Comparison of ENCODE assay signal across 8 cellular contexts in the genomic region with DNA sequence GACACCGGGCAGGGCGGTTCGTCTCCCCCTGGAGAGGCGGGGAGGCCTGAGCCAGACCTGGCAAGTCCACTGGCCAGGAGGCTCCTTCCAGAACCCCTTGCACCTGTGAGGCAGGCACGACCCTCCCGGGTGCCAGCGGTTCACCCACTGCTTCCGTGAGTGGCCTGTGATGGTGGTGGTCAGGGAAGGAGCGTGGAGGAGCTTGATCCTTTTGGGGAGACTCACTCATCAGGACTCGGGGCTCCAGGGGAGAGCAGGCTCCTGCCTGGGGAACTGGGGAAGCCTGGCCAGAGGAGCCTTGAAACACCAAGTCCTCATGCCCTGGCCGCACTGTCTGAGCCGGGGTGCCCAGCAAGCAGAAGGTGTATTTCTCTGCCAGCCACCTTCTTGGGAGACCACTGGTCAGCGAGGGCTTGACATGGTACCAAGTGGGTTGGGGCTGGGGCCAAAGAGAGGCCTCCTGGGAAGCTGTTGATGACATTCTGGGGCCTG. TPM values are rescaled to one million over a fixed set of nuclear protein-coding genes. Genes with fewer than 3 reads are reported as not detected.
A peak's percentile ranks its signal among the peaks of the same experiment; 100 is the strongest.
DNase-seq lines count a peak whose midpoint lies in the region; ATAC-seq, FAIRE-seq and TF ChIP-seq lines count a peak whose summit lies in the region.

No MANE protein-coding gene starts in this region.

- H3K4me1 Mint-ChIP-seq in Caco-2 (ENCODE audit: low read depth, unreplicated experiment) = no peaks in the 10 kb centered on the region

- no peaks in the 10 kb centered on the region for H3F3A ChIP-seq in OCI-LY1 (ENCODE audit: insufficient read depth, low read length)

- H3K9me2 ChIP-seq in OCI-LY1 (ENCODE audit: low read depth, low read length) = no peaks in the 10 kb centered on the region

- POLR2A ChIA-PET in Caco-2 (lab: Charles Lee) (no interaction called here), endothelial cell of umbilical vein (lab: Charles Lee) (no interaction called here)

- TF ChIP-seq CTCF in Caco-2 (IDR thresholded peaks at IDR 0.05; ENCODE audit: insufficient read depth in 1 of 2, low read depth in 1 of 2, low read length in 1 of 2, severe bottlenecking in 1 of 2, unreplicated experiment in 1 of 2) (no peak), OCI-LY1 (IDR thresholded peaks at IDR 0.05; ENCODE audit: low read length) (no peak), endothelial cell of umbilical vein (IDR thresholded peaks at IDR 0.05; ENCODE audit: extremely low read depth in 1 of 2, insufficient read depth in 1 of 2, low read depth in 1 of 2, low read length in 2 of 2) (no peak), ovary (IDR thresholded peaks at IDR 0.05) (no peak)

- peaks cover 30% of the 10 kb centered on the region for H3K36me3 Mint-ChIP-seq in Caco-2 (ENCODE audit: insufficient read depth, unreplicated experiment)

- peak overlapping the region; percentile 60 for H3K9ac ChIP-seq in OCI-LY1 (ENCODE audit: low read length)
- peak overlapping the region; percentile 84 for H3K9ac ChIP-seq in endothelial cell of umbilical vein (replicated peaks; ENCODE audit: extremely low read depth, insufficient read depth, low read length)

- CTCF ChIA-PET in Caco-2 (lab: Charles Lee) = no interaction called here
- CTCF ChIA-PET in endothelial cell of umbilical vein (lab: Charles Lee) = interaction anchor here (1.1 to 1.5 kb wide), 2 partner anchors 46 to 83 kb away, joined by 4 read pairs; a partner anchor contains a TSS

- H3K4me2 ChIP-seq in OCI-LY1 (ENCODE audit: low read length) = peak overlapping the region; percentile 52
- H3K4me2 ChIP-seq in endothelial cell of umbilical vein (ENCODE audit: insufficient read depth, low read length) = peak overlapping the region; percentile 74

- H3K27ac ChIP-seq in OCI-LY1 (ENCODE audit: low read depth, low read length, poor library complexity, severe bottlenecking) = no peak overlapping the region
- peak overlapping the region; percentile 63 for H3K27ac ChIP-seq in endothelial cell of umbilical vein (ENCODE audit: insufficient read depth, low read depth, low read length)
- peak overlapping the region; percentile 60 to 64 for H3K27ac ChIP-seq in ovary

- no peak for TF ChIP-seq POLR2A in endothelial cell of umbilical vein (IDR thresholded peaks at IDR 0.05; ENCODE audit: low read depth, low read length)
- no peak for TF ChIP-seq POLR2A in ovary (IDR thresholded peaks at IDR 0.05)

- peak overlapping the region; percentile 88 for H3K4me3 Mint-ChIP-seq in Caco-2 (ENCODE audit: unreplicated experiment)

- H2AFZ ChIP-seq in OCI-LY1 (ENCODE audit: low read length) (no peak overlapping the region), endothelial cell of umbilical vein (ENCODE audit: low read depth, low read length) (no peak overlapping the region)

- H4K20me1 ChIP-seq in OCI-LY1 (ENCODE audit: insufficient read depth, low read length) (no peaks in the 10 kb centered on the region), endothelial cell of umbilical vein (replicated peaks; ENCODE audit: control insufficient read depth, extremely low read depth, insufficient read depth, low read length) (no peaks in the 10 kb centered on the region)

- no peaks in the 10 kb centered on the region for H3K27me3 Mint-ChIP-seq in Caco-2 (ENCODE audit: insufficient read depth, unreplicated experiment)

- H3K27me3 ChIP-seq in Caco-2 (replicated peaks; ENCODE audit: control insufficient read depth, insufficient read depth, low read length) = no peaks in the 10 kb centered on the region
- no peaks in the 10 kb centered on the region for H3K27me3 ChIP-seq in OCI-LY1 (ENCODE audit: insufficient read depth, low read length)
- H3K27me3 ChIP-seq in endothelial cell of umbilical vein (ENCODE audit: control insufficient read depth in 2 of 2, insufficient read depth in 2 of 2, low read length in 2 of 2) = no peaks in the 10 kb centered on the region
- H3K27me3 ChIP-seq in ovary = no peaks in the 10 kb centered on the region

- DNase-seq in Caco-2 (no peak), endothelial cell of umbilical vein (ENCODE audit: low read depth, low spot score) (no peak), ovary (no peak), DMS79 (lab: John Stamatoyannopoulos, UW) (no peak), NCI-H2196 (lab: John Stamatoyannopoulos, UW; ENCODE audit: unreplicated experiment) (no peak)

- intact Hi-C loops in Caco-2 (cut with micrococcal nuclease; ENCODE audit: unreplicated experiment) (no loop called here), endothelial cell of umbilical vein (cut with micrococcal nuclease) (loop anchor here (5.0 kb wide), 2 partner anchors 32 to 38 kb away; a partner anchor contains a TSS), ovary (cut with DNase I) (no loop called here)

- ATAC-seq in HG02852 (IDR thresholded peaks at IDR 0.05; ENCODE audit: unreplicated experiment) (no peak), GM19467 (IDR thresholded peaks at IDR 0.05; ENCODE audit: unreplicated experiment) (no peak)

- no peak overlapping the region for H3K27ac Mint-ChIP-seq in Caco-2 (ENCODE audit: unreplicated experiment)

- peak overlapping the region; percentile 73 for H3K4me3 ChIP-seq in Caco-2 (ENCODE audit: low read depth, low read length)
- H3K4me3 ChIP-seq in OCI-LY1 (ENCODE audit: low read depth, low read length, poor library complexity, severe bottlenecking) = peak overlapping the region; percentile 60
- peak overlapping the region; percentile 35 to 69 (median 50) for H3K4me3 ChIP-seq in endothelial cell of umbilical vein (replicated peaks in 1 of 3; ENCODE audit: insufficient read depth in 1 of 3, low read depth in 1 of 3, low read length in 3 of 3)
- peak overlapping the region; percentile 47 for H3K4me3 ChIP-seq in ovary

- BruUV-seq in Caco-2 (replicated peaks; lab: Mats Ljungman, UMichigan) = no TSS peak
- no TSS peak for BruUV-seq in endothelial cell of umbilical vein (replicated peaks; lab: Mats Ljungman, UMichigan)

- H3K9me3 ChIP-seq in Caco-2 = no peaks in the 10 kb centered on the region
- no peaks in the 10 kb centered on the region for H3K9me3 ChIP-seq in OCI-LY1 (ENCODE audit: low read length)
- H3K9me3 ChIP-seq in endothelial cell of umbilical vein (replicated peaks; ENCODE audit: control insufficient read depth, insufficient read depth, low read length) = no peaks in the 10 kb centered on the region
- H3K9me3 ChIP-seq in ovary = no peaks in the 10 kb centered on the region

- H3K9me3 Mint-ChIP-seq in Caco-2 (ENCODE audit: unreplicated experiment) = no peaks in the 10 kb centered on the region

- FAIRE-seq in endothelial cell of umbilical vein (lab: Jason Lieb, UNC) = no peak

- no peaks in the 10 kb centered on the region for H3K9me1 ChIP-seq in endothelial cell of umbilical vein (replicated peaks; ENCODE audit: control insufficient read depth, extremely low read depth, insufficient read depth, low read length)

- H3K79me2 ChIP-seq in OCI-LY1 (ENCODE audit: insufficient read depth, low read length) = no peaks in the 10 kb centered on the region
- peaks cover 39% of the 10 kb centered on the region for H3K79me2 ChIP-seq in endothelial cell of umbilical vein (ENCODE audit: control insufficient read depth, insufficient read depth, low read length)

- dilution Hi-C loops in endothelial cell of umbilical vein (cut with MboI; ENCODE audit: extremely low pct_ligation_motif_present, low sequenced_read_pairs) = no loop called here

- WGBS in ovary, 3 donors = 58 to 68% (median 62%) methylated on average over 10 to 13 of the region's 13 CpGs

- H3K36me3 ChIP-seq in Caco-2 (ENCODE audit: control insufficient read depth, insufficient read depth, low read length) (no peaks in the 10 kb centered on the region), OCI-LY1 (ENCODE audit: insufficient read depth, low read length) (peaks cover 20% of the 10 kb centered on the region), endothelial cell of umbilical vein (ENCODE audit: control insufficient read depth in 2 of 2, extremely low read depth in 1 of 2, insufficient read depth in 2 of 2, low read length in 2 of 2) (peaks cover 4 to 44% of the 10 kb centered on the region in 2 experiments), ovary (no peaks in the 10 kb centered on the region)

- H3K4me1 ChIP-seq in Caco-2 = no peaks in the 10 kb centered on the region
- H3K4me1 ChIP-seq in OCI-LY1 (ENCODE audit: insufficient read depth, low read length, severe bottlenecking) = peaks cover 20% of the 10 kb centered on the region
- H3K4me1 ChIP-seq in endothelial cell of umbilical vein (ENCODE audit: control insufficient read depth, extremely low read depth, insufficient read depth, low read length) = peaks cover 8% of the 10 kb centered on the region
- no peaks in the 10 kb centered on the region for H3K4me1 ChIP-seq in ovary (ENCODE audit: insufficient read depth)

- TF ChIP-seq EP300 in ovary (IDR thresholded peaks at IDR 0.05) = no peak

RNA-seq across cellular contexts. Expression of a gene that starts 0.9 kb away (rescaled TPM):
- total RNA-seq in Caco-2 (2022) = 75.9 and 82.3 TPM in 2 replicates
- total RNA-seq in endothelial cell of umbilical vein = 111 and 123 TPM in 2 replicates
- 66.6 and 75.9 TPM in 2 replicates for polyA plus RNA-seq in endothelial cell of umbilical vein
- 102 and 105 TPM in 2 replicates for polyA plus RNA-seq in endothelial cell of umbilical vein (2011; cell fraction: cytosol; rRNA removed)
- polyA plus RNA-seq in endothelial cell of umbilical vein (2011; cell fraction: nucleus; rRNA removed) = 244 and 250 TPM in 2 replicates
- 131 and 172 TPM in 2 replicates for polyA plus RNA-seq in endothelial cell of umbilical vein (2012)
- polyA minus RNA-seq in endothelial cell of umbilical vein = 69.6 and 72.8 TPM in 2 replicates
- 22.5 TPM for polyA minus RNA-seq in endothelial cell of umbilical vein (2011; cell fraction: cytosol; rRNA and poly(A)+ RNA removed)
- polyA minus RNA-seq in endothelial cell of umbilical vein (2011; cell fraction: nucleus; rRNA and poly(A)+ RNA removed) = 39.7 and 43.1 TPM in 2 replicates
- total RNA-seq in ovary = 10 to 100 TPM; 21.3 to 48.9 (median 34.3) TPM
- polyA plus RNA-seq in ovary = 10 to 100 TPM; 41.4 to 42.8 TPM

RNA-seq across cellular contexts. Expression of a gene that starts 7.8 kb away (rescaled TPM):
- total RNA-seq in Caco-2 (2022) (68.7 and 69.5 TPM in 2 replicates), endothelial cell of umbilical vein (128 and 131 TPM in 2 replicates), ovary (100 to 1,000 TPM in 5 of 7 donors, 10 to 100 TPM in 2; 72.8 to 188 (median 139) TPM)
- polyA plus RNA-seq in endothelial cell of umbilical vein (247 and 267 TPM in 2 replicates), ovary (100 to 1,000 TPM; 113 to 116 TPM)
- polyA plus RNA-seq in endothelial cell of umbilical vein (2011; cell fraction: cytosol; rRNA removed) = 167 and 182 TPM in 2 replicates
- 1,001 and 1,020 TPM in 2 replicates for polyA plus RNA-seq in endothelial cell of umbilical vein (2011; cell fraction: nucleus; rRNA removed)
- polyA plus RNA-seq in endothelial cell of umbilical vein (2012) = 130 and 167 TPM in 2 replicates
- 141 and 144 TPM in 2 replicates for polyA minus RNA-seq in endothelial cell of umbilical vein
- polyA minus RNA-seq in endothelial cell of umbilical vein (2011; cell fraction: cytosol; rRNA and poly(A)+ RNA removed) = 29.2 TPM
- polyA minus RNA-seq in endothelial cell of umbilical vein (2011; cell fraction: nucleus; rRNA and poly(A)+ RNA removed) = 114 and 123 TPM in 2 replicates

RNA-seq across cellular contexts. Expression of a gene that starts 13.3 kb away (rescaled TPM):
- total RNA-seq in Caco-2 (2022) = 58.4 and 61.5 TPM in 2 replicates
- 58.3 and 58.6 TPM in 2 replicates for total RNA-seq in endothelial cell of umbilical vein
- polyA plus RNA-seq in endothelial cell of umbilical vein = 56.8 and 63.2 TPM in 2 replicates
- 16.5 and 21.7 TPM in 2 replicates for polyA plus RNA-seq in endothelial cell of umbilical vein (2011; cell fraction: cytosol; rRNA removed)
- 245 and 272 TPM in 2 replicates for polyA plus RNA-seq in endothelial cell of umbilical vein (2011; cell fraction: nucleus; rRNA removed)
- 40.4 and 51.8 TPM in 2 replicates for polyA plus RNA-seq in endothelial cell of umbilical vein (2012)
- polyA minus RNA-seq in endothelial cell of umbilical vein = 79.7 and 86.2 TPM in 2 replicates
- 10.7 TPM for polyA minus RNA-seq in endothelial cell of umbilical vein (2011; cell fraction: cytosol; rRNA and poly(A)+ RNA removed)
- polyA minus RNA-seq in endothelial cell of umbilical vein (2011; cell fraction: nucleus; rRNA and poly(A)+ RNA removed) = 65.9 and 96.1 TPM in 2 replicates
- 100 to 1,000 TPM in 1 of 7 donors, 10 to 100 TPM in 5, 1 to 10 TPM in 1; 9.5 to 118 (median 50.9) TPM for total RNA-seq in ovary
- 10 to 100 TPM; 11.0 to 17.0 TPM for polyA plus RNA-seq in ovary

RNA-seq across cellular contexts. Expression of a gene that starts 16.3 kb away (rescaled TPM):
- total RNA-seq in Caco-2 (2022) (107 and 112 TPM in 2 replicates), endothelial cell of umbilical vein (136 and 145 TPM in 2 replicates), ovary (10 to 100 TPM; 29.6 to 75.9 (median 58.1) TPM)
- polyA plus RNA-seq in endothelial cell of umbilical vein (322 and 393 TPM in 2 replicates), ovary (10 to 100 TPM; 75.2 to 77.8 TPM)
- 180 and 185 TPM in 2 replicates for polyA plus RNA-seq in endothelial cell of umbilical vein (2011; cell fraction: cytosol; rRNA removed)
- 130 and 132 TPM in 2 replicates for polyA plus RNA-seq in endothelial cell of umbilical vein (2011; cell fraction: nucleus; rRNA removed)
- 147 and 167 TPM in 2 replicates for polyA plus RNA-seq in endothelial cell of umbilical vein (2012)
- 155 and 168 TPM in 2 replicates for polyA minus RNA-seq in endothelial cell of umbilical vein
- polyA minus RNA-seq in endothelial cell of umbilical vein (2011; cell fraction: cytosol; rRNA and poly(A)+ RNA removed) = 80.7 TPM
- polyA minus RNA-seq in endothelial cell of umbilical vein (2011; cell fraction: nucleus; rRNA and poly(A)+ RNA removed) = 33.2 and 34.9 TPM in 2 replicates

RNA-seq across cellular contexts. Expression of a gene that starts 33.5 kb away (rescaled TPM):
- total RNA-seq in Caco-2 (2022) = 30.2 and 34.0 TPM in 2 replicates
- total RNA-seq in endothelial cell of umbilical vein = 43.4 and 46.6 TPM in 2 replicates
- polyA plus RNA-seq in endothelial cell of umbilical vein = 33.8 and 37.2 TPM in 2 replicates
- polyA plus RNA-seq in endothelial cell of umbilical vein (2011; cell fraction: cytosol; rRNA removed) = 16.7 and 24.8 TPM in 2 replicates
- 175 and 186 TPM in 2 replicates for polyA plus RNA-seq in endothelial cell of umbilical vein (2011; cell fraction: nucleus; rRNA removed)
- 18.7 and 22.4 TPM in 2 replicates for polyA plus RNA-seq in endothelial cell of umbilical vein (2012)
- polyA minus RNA-seq in endothelial cell of umbilical vein = 20.5 and 27.7 TPM in 2 replicates
- polyA minus RNA-seq in endothelial cell of umbilical vein (2011; cell fraction: cytosol; rRNA and poly(A)+ RNA removed) = 22.4 TPM
- 28.5 and 35.5 TPM in 2 replicates for polyA minus RNA-seq in endothelial cell of umbilical vein (2011; cell fraction: nucleus; rRNA and poly(A)+ RNA removed)
- 10 to 100 TPM; 31.3 to 62.1 (median 37.9) TPM for total RNA-seq in ovary
- 10 to 100 TPM in 1 of 2 donors, 1 to 10 TPM in 1; 7.9 to 33.1 TPM for polyA plus RNA-seq in ovary
